ENCODE assay signal across 8 cellular contexts in the genomic region with DNA sequence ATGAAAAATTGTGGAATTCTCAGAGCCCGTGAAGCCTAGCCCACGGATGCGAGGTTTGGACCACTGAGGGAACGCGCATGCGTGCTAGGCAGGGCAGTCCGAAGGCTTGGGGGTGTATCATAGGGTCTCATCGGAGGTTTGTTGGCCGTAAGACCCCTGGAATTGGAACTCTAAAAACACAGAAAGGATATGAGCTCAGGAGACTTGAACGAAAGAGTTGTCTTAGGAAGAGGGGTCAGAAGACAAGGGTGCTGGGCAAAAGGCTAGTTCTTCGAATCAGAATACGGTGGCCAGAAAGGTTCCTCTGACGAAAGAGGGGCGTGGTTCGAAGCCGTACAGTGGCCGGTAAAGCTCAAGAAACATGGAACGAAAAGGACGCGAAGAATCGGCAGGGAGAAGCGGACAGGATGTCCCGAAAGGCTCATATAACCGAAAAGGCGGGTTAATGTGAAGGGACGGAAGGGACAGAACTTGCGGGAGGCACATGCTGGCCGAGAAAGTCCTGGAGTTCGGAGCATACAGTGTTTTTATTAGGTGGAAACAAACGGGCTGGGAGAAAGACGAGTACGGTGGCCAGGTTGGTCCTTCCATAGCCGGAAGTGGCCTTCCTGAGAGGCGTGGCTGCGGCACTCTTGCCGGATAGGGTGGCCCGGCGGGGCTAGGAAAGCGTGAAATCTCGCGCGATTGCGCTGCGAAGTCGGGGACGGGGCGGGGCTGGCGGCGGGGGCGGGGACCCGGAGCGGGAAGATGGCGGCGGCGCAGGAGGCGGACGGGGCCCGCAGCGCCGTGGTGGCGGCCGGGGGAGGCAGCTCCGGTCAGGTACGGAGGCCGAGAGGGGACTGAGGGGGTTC. TPM values are rescaled to one million over a fixed set of nuclear protein-coding genes. Genes with fewer than 3 reads are reported as not detected.
DNase-seq lines count a peak whose midpoint lies in the region; ATAC-seq and TF ChIP-seq lines count a peak whose summit lies in the region.

A gene with protein sequence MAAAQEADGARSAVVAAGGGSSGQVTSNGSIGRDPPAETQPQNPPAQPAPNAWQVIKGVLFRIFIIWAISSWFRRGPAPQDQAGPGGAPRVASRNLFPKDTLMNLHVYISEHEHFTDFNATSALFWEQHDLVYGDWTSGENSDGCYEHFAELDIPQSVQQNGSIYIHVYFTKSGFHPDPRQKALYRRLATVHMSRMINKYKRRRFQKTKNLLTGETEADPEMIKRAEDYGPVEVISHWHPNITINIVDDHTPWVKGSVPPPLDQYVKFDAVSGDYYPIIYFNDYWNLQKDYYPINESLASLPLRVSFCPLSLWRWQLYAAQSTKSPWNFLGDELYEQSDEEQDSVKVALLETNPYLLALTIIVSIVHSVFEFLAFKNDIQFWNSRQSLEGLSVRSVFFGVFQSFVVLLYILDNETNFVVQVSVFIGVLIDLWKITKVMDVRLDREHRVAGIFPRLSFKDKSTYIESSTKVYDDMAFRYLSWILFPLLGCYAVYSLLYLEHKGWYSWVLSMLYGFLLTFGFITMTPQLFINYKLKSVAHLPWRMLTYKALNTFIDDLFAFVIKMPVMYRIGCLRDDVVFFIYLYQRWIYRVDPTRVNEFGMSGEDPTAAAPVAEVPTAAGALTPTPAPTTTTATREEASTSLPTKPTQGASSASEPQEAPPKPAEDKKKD (plus strand): TSS at position 732 of the 851 bp plus-strand sequence. CDS start 16 bp downstream, at position 748.

- H3K4me3 ChIP-seq in adrenal gland = peak within 1 kb of the TSS; percentile 75 to 96 (median 86)
- H3K4me3 ChIP-seq in heart left ventricle = peak within 1 kb of the TSS; percentile 70 to 100 (median 90)
- H3K4me3 ChIP-seq in transverse colon = peak within 1 kb of the TSS; percentile 70 to 95 (median 88)

- in situ Hi-C loops in GM13977 (cut with MboI; ENCODE audit: low pct_unique_long_range_greater_than_20kb, low sequenced_read_pairs, unreplicated experiment) (no loop called here), transverse colon (cut with MboI; ENCODE audit: low pct_ligation_motif_present in 1 of 4, low pct_unique_long_range_greater_than_20kb in 1 of 4, low sequenced_read_pairs in 3 of 4) (loop anchor here in 1 of 4 donors (5.0 kb wide), 1 partner anchor 53 kb away; no protein-coding TSS in a partner anchor)

- H3K27ac ChIP-seq in adrenal gland (peak within 1 kb of the TSS; percentile 76 to 94 (median 86)), heart left ventricle (peak within 1 kb of the TSS; percentile 89 to 98 (median 95)), transverse colon (peak within 1 kb of the TSS; percentile 87 to 95 (median 93))

- ATAC-seq in HG02884 (IDR thresholded peaks at IDR 0.05; ENCODE audit: unreplicated experiment) = peak; percentile 63
- ATAC-seq in heart left ventricle = peak; percentile 95 to 97 (median 96)

- no peak for TF ChIP-seq CTCF in GM13977 (IDR thresholded peaks at IDR 0.05; ENCODE audit: extremely low read depth, insufficient read depth, missing control alignments)
- peak in 3 of 6 experiments; percentile 27 to 33 (median 30) for TF ChIP-seq CTCF in adrenal gland (IDR thresholded peaks at IDR 0.05)
- TF ChIP-seq CTCF in heart left ventricle (IDR thresholded peaks at IDR 0.05) = peak in 1 of 12 donors; percentile 8
- peak in 2 of 5 experiments; percentile 14 to 30 for TF ChIP-seq CTCF in transverse colon (IDR thresholded peaks at IDR 0.05)

- H3K9me3 ChIP-seq in adrenal gland (replicated peaks in 1 of 3) (no peaks in the 10 kb centered on the region), heart left ventricle (no peaks in the 10 kb centered on the region), transverse colon (no peaks in the 10 kb centered on the region)

- H3K27me3 ChIP-seq in adrenal gland (no peaks in the 10 kb centered on the region), heart left ventricle (no peaks in the 10 kb centered on the region), transverse colon (no peaks in the 10 kb centered on the region)

- intact Hi-C loops in adrenal gland (cut with DNase I) (loop anchor here in 1 of 2 donors (5.0 kb wide), 1 partner anchor 53 kb away; no protein-coding TSS in a partner anchor), heart left ventricle (cut with DNase I) (loop anchor here in 6 of 10 donors (1.0 to 10.0 kb wide), 8 partner anchors 42 to 170 kb away; a partner anchor contains a TSS), transverse colon (cut with DNase I; ENCODE audit: low total_unique reads) (no loop called here)

- H3K36me3 ChIP-seq in adrenal gland (replicated peaks in 1 of 2) = no peaks in the 10 kb centered on the region
- peaks cover 0 to 18% (median 6%) of the 10 kb centered on the region in 9 donors for H3K36me3 ChIP-seq in heart left ventricle
- peaks cover 0 to 7% (median 0%) of the 10 kb centered on the region in 4 donors for H3K36me3 ChIP-seq in transverse colon

- TF ChIP-seq POLR2A in adrenal gland (IDR thresholded peaks at IDR 0.05) (peak; percentile 16 to 69), heart left ventricle (IDR thresholded peaks at IDR 0.05) (peak in 1 of 2 donors; percentile 28), transverse colon (IDR thresholded peaks at IDR 0.05) (peak; percentile 81)

- DNase-seq in GM13977 (ENCODE audit: low spot score) = peak; percentile 98
- peak; percentile 96 for DNase-seq in NCI-H146 treated with DMSO at 0.1 percent for 48 hours (lab: John Stamatoyannopoulos, UW; ENCODE audit: unreplicated experiment)
- peak; percentile 95 to 97 (median 96) for DNase-seq in T-helper 1 cell
- DNase-seq in adrenal gland = peak; percentile 97 to 98 (median 98)
- peak; percentile 98 to 99 (median 98) for DNase-seq in heart left ventricle
- peak; percentile 96 for DNase-seq in pons (ENCODE audit: low spot score)
- DNase-seq in transverse colon = peak; percentile 97

- 0 to 1% (median 0%) methylated on average over 32 to 65 of the region's 65 CpGs for WGBS in adrenal gland, 4 donors
- 0 to 1% (median 1%) methylated on average over 34 to 65 of the region's 65 CpGs for WGBS in heart left ventricle, 4 donors
- 0% methylated on average over 10 to 54 of the region's 65 CpGs for WGBS in transverse colon (ENCODE audit: low coverage in 1 of 2), 2 donors

- TF ChIP-seq EP300 in transverse colon (IDR thresholded peaks at IDR 0.05; ENCODE audit: low read depth) = no peak

- H3K4me1 ChIP-seq in adrenal gland (replicated peaks in 1 of 2) (peaks cover 27 to 68% of the 10 kb centered on the region in 2 donors), heart left ventricle (peaks cover 0 to 62% (median 41%) of the 10 kb centered on the region in 12 donors), transverse colon (peaks cover 17 to 42% (median 25%) of the 10 kb centered on the region in 4 donors)

RNA-seq across cellular contexts. Expression of the gene that starts here (rescaled TPM):
- total RNA-seq in adrenal gland = 100 to 1,000 TPM; 107 to 293 (median 256) TPM
- polyA plus RNA-seq in adrenal gland = 100 to 1,000 TPM; 220 to 306 (median 233) TPM
- total RNA-seq in heart left ventricle = 100 to 1,000 TPM in 3 of 9 donors, 10 to 100 TPM in 6; 89.2 to 118 (median 96.0) TPM
- polyA plus RNA-seq in heart left ventricle = 100 to 1,000 TPM in 1 of 2 donors, 10 to 100 TPM in 1; 90.9 to 120 TPM
- 10 to 100 TPM; 65.3 to 94.6 (median 79.8) TPM for total RNA-seq in transverse colon

Comparison
In these comparisons a context has a peak if more than half of its experiments do, and no peak if none do; other contexts are left out.
1. Peak in every context shown above with its lines: DNase-seq, ATAC-seq, H3K4me3 ChIP-seq and H3K27ac ChIP-seq.